ENCODE assay signal across 1 cellular context in genomic region chr17:29389994-29390855, GRCh38.
TF ChIP-seq lines count a peak whose summit lies in the region.

Gene TAOK1 (plus strand): TSS chr17:29390363. CDS start chr17:29451549, 61,186 bp downstream.

TF ChIP-seq in HepG2, 621 proteins besides CTCF, POLR2A, EP300 and RAD21 (continued from another document and continues in another):
- TF ChIP-seq HINFP (CRISPR knock-in tag; IDR thresholded peaks at IDR 0.05; ENCODE audit: low read depth) (no peak), TAF1 (CRISPR knock-in tag; IDR thresholded peaks at IDR 0.05) (peak; percentile 85), ZNF530 (CRISPR knock-in tag; IDR thresholded peaks at IDR 0.05; ENCODE audit: low read depth) (no peak), MYPOP (CRISPR knock-in tag; IDR thresholded peaks at IDR 0.05) (peak; percentile 49; the same call in 1 of the 2 replicates), ZNF260 (CRISPR knock-in tag; IDR thresholded peaks at IDR 0.05; ENCODE audit: borderline replicate concordance, low read depth) (no peak), ZNF441 (CRISPR knock-in tag; IDR thresholded peaks at IDR 0.05; ENCODE audit: borderline replicate concordance) (peak; percentile 57; the same call in 1 of the 2 replicates), SRSF4 (IDR thresholded peaks at IDR 0.05; ENCODE audit: low read depth, low read length, poor library complexity, severe bottlenecking) (no peak), WIZ (CRISPR knock-in tag; IDR thresholded peaks at IDR 0.05) (no peak), RBM39 (IDR thresholded peaks at IDR 0.05; ENCODE audit: low read depth, low read length, poor library complexity, severe bottlenecking) (no peak), ELF3 (CRISPR knock-in tag; IDR thresholded peaks at IDR 0.05) (peak; percentile 51), ZNF232 (CRISPR knock-in tag; IDR thresholded peaks at IDR 0.05; ENCODE audit: borderline replicate concordance) (peak; percentile 24; the same call in 1 of the 2 replicates), ZNF234 (CRISPR knock-in tag; conservative IDR thresholded peaks at IDR 0.05) (peak; percentile 51; the same call in 1 of the 2 replicates), ZNF713 (CRISPR knock-in tag; IDR thresholded peaks at IDR 0.05) (no peak), ZHX1 (CRISPR knock-in tag; IDR thresholded peaks at IDR 0.05; ENCODE audit: low read depth) (peak; percentile 69), ZNF280B (CRISPR knock-in tag; IDR thresholded peaks at IDR 0.05; ENCODE audit: borderline replicate concordance) (no peak), KLF15 (CRISPR knock-in tag; IDR thresholded peaks at IDR 0.05; ENCODE audit: borderline replicate concordance) (no peak), ARNT (IDR thresholded peaks at IDR 0.05) (no peak), PITX1 (CRISPR knock-in tag; IDR thresholded peaks at IDR 0.05) (peak; percentile 50; the same call in 1 of the 2 replicates), ZFP36 (IDR thresholded peaks at IDR 0.05; ENCODE audit: borderline replicate concordance, low read depth, low read length, partially characterized antibody) (no peak), ZNF788 (CRISPR knock-in tag; IDR thresholded peaks at IDR 0.05; ENCODE audit: borderline replicate concordance) (peak; percentile 79; the same call in 1 of the 2 replicates), NAIF1 (CRISPR knock-in tag; IDR thresholded peaks at IDR 0.05; ENCODE audit: borderline replicate concordance) (no peak), ZNF891 (CRISPR knock-in tag; IDR thresholded peaks at IDR 0.05) (peak; percentile 88), NFAT5 (CRISPR knock-in tag; IDR thresholded peaks at IDR 0.05) (no peak; the same call in 1 of the 2 replicates), ZNF772 (CRISPR knock-in tag; IDR thresholded peaks at IDR 0.05) (peak; percentile 35; the same call in 1 of the 2 replicates), SMAD1 (CRISPR knock-in tag; IDR thresholded peaks at IDR 0.05; ENCODE audit: borderline replicate concordance, low read depth) (no peak), ZFP1 (CRISPR knock-in tag; IDR thresholded peaks at IDR 0.05) (no peak), ATF7 (IDR thresholded peaks at IDR 0.05) (no peak), ATF7 (CRISPR knock-in tag; IDR thresholded peaks at IDR 0.05) (peak; percentile 24; the same call in 1 of the 2 replicates), MIXL1 (CRISPR knock-in tag; IDR thresholded peaks at IDR 0.05) (no peak), TAF15 (IDR thresholded peaks at IDR 0.05; ENCODE audit: low read depth, low read length, poor library complexity, severe bottlenecking) (no peak), ZNF556 (CRISPR knock-in tag; IDR thresholded peaks at IDR 0.05; ENCODE audit: borderline replicate concordance) (peak; percentile 69; the same call in 1 of the 2 replicates), CREB3 (CRISPR knock-in tag; IDR thresholded peaks at IDR 0.05) (no peak), XRCC5 (optimal IDR thresholded peaks at IDR 0.05; ENCODE audit: low read length) (peak; percentile 93), KMT2A (CRISPR knock-in tag; IDR thresholded peaks at IDR 0.05) (peak; percentile 77), ZNF792 (CRISPR knock-in tag; IDR thresholded peaks at IDR 0.05) (peak; percentile 79; the same call in 1 of the 2 replicates), ZBTB44 (CRISPR knock-in tag; IDR thresholded peaks at IDR 0.05) (no peak; the same call in 1 of the 2 replicates), MBNL3 (CRISPR knock-in tag; conservative IDR thresholded peaks at IDR 0.05) (no peak), KMT2B (CRISPR knock-in tag; IDR thresholded peaks at IDR 0.05) (peak; percentile 88), ZNF264 (CRISPR knock-in tag; IDR thresholded peaks at IDR 0.05) (no peak), STAT5B (CRISPR knock-in tag; IDR thresholded peaks at IDR 0.05) (no peak), MXD1 (CRISPR knock-in tag; IDR thresholded peaks at IDR 0.05) (peak; percentile 72), CC2D1A (CRISPR knock-in tag; IDR thresholded peaks at IDR 0.05) (no peak), FUBP1 (CRISPR knock-in tag; IDR thresholded peaks at IDR 0.05; ENCODE audit: borderline replicate concordance) (no peak), KDM2A (CRISPR knock-in tag; IDR thresholded peaks at IDR 0.05; ENCODE audit: borderline replicate concordance, low read depth) (peak; percentile 86; the same call in 1 of the 2 replicates), ZBTB21 (CRISPR knock-in tag; IDR thresholded peaks at IDR 0.05) (no peak), RNF2 (conservative IDR thresholded peaks at IDR 0.05; ENCODE audit: low read depth) (peak; percentile 38; the same call in 1 of the 2 replicates), GPBP1L1 (CRISPR knock-in tag; IDR thresholded peaks at IDR 0.05) (no peak), ZKSCAN8 (CRISPR knock-in tag; IDR thresholded peaks at IDR 0.05; ENCODE audit: borderline replicate concordance) (no peak)
